ENCODE assay signal across 23 cellular contexts in genomic region chr4:52915730-52916129, GRCh38. TPM values are rescaled to one million over a fixed set of nuclear protein-coding genes. Genes with fewer than 3 reads are reported as not detected.
DNase-seq lines count a peak whose midpoint lies in the region; ATAC-seq, FAIRE-seq and TF ChIP-seq lines count a peak whose summit lies in the region.
"Had no signal": no experiment of that assay in that cellular context is flagged by ENCODE, and none has a peak within 500 bp of the region (broad histone marks: within the 10 kb centered on the region; RNA-seq: fewer than 3 reads in every experiment).

No MANE protein-coding gene starts in this region.

- intact Hi-C loops in right lobe of liver (cut with DNase I) = no loop called here

- WGBS in right lobe of liver (ENCODE audit: insufficient coverage, low coverage, low lambda C conversion rate, missing lambda C conversion rate) = 70% methylated on average over 2 of the region's 2 CpGs
- WGBS in smooth muscle cell (ENCODE audit: low lambda C conversion rate) = 22% methylated on average over 2 of the region's 2 CpGs

- H3K4me1 ChIP-seq in right lobe of liver (peaks cover 0 to 35% (median 9%) of the 10 kb centered on the region in 4 donors), smooth muscle cell (ENCODE audit: low read depth) (peaks cover 5% of the 10 kb centered on the region)

- H2AFZ ChIP-seq in smooth muscle cell (ENCODE audit: low read depth) = peak overlapping the region; percentile 33

- no peaks in the 10 kb centered on the region for H4K20me1 ChIP-seq in smooth muscle cell (ENCODE audit: low read depth)

- H3K36me3 ChIP-seq in bronchial epithelial cell (ENCODE audit: control insufficient read depth, insufficient read depth, low read length) (no peaks in the 10 kb centered on the region), right lobe of liver (no peaks in the 10 kb centered on the region), smooth muscle cell (ENCODE audit: low read depth) (no peaks in the 10 kb centered on the region)
- H3K36me3 ChIP-seq: suprapubic skin, vagina had no signal

- no peak for FAIRE-seq in bronchial epithelial cell (lab: Jason Lieb, UNC)
- FAIRE-seq: colon had no signal

- TF ChIP-seq CTCF in bronchial epithelial cell (IDR thresholded peaks at IDR 0.05; ENCODE audit: insufficient read depth, low read length, severe bottlenecking) (no peak), right lobe of liver (IDR thresholded peaks at IDR 0.05) (no peak), smooth muscle cell (IDR thresholded peaks at IDR 0.05; ENCODE audit: borderline replicate concordance, insufficient read depth, poor library complexity, severe bottlenecking) (no peak)

- H3K27me3 ChIP-seq in bronchial epithelial cell (ENCODE audit: control insufficient read depth, insufficient read depth, low read length) (no peaks in the 10 kb centered on the region), right lobe of liver (no peaks in the 10 kb centered on the region), smooth muscle cell (ENCODE audit: low read depth) (no peaks in the 10 kb centered on the region)
- H3K27me3 ChIP-seq: suprapubic skin, vagina had no signal

- no peak overlapping the region for H3K9ac ChIP-seq in smooth muscle cell (ENCODE audit: low read depth)

- no peak overlapping the region for H3K27ac ChIP-seq in right lobe of liver
- peak overlapping the region; percentile 39 for H3K27ac ChIP-seq in smooth muscle cell (ENCODE audit: low read depth)
- H3K27ac ChIP-seq: HL-60, suprapubic skin, vagina had no signal

- H3F3A ChIP-seq in smooth muscle cell (ENCODE audit: low read depth) = no peaks in the 10 kb centered on the region

- TF ChIP-seq POLR2A in right lobe of liver (IDR thresholded peaks at IDR 0.05) = no peak

- H3K79me2 ChIP-seq in smooth muscle cell (ENCODE audit: low read depth) = no peaks in the 10 kb centered on the region

- no peak overlapping the region for H3K4me2 ChIP-seq in smooth muscle cell

- DNase-seq in LHCN-M2 (ENCODE audit: low read depth) (peak; percentile 18), bronchial epithelial cell (ENCODE audit: low read depth) (peak; percentile 19), right lobe of liver (no peak), smooth muscle cell (lab: John Stamatoyannopoulos, UW; ENCODE audit: unreplicated experiment) (no peak), NCI-H510A (lab: John Stamatoyannopoulos, UW) (no peak), HK-2 (ENCODE audit: unreplicated experiment) (no peak), pons (ENCODE audit: low spot score) (no peak)
- DNase-seq: activated CD4-positive, alpha-beta T cell treated with anti-CD3 and anti-CD28 coated beads, Interleukin-2, amount 10 ng/mL, durations not matched to agents 24 days and 14 days; activated CD8-positive, alpha-beta memory T cell treated with anti-CD3 and anti-CD28 coated beads, Interleukin-2, amount 50 U/mL, for 48 hours; activated effector memory CD4-positive, alpha-beta T cell treated with anti-CD3 and anti-CD28 coated beads, Interleukin-2, amount 50 U/mL, for 16 hours; CD4-positive, CD25-positive, alpha-beta regulatory T cell; DMS153; effector memory CD8-positive, alpha-beta T cell; NCI-H2081; NCI-H345; NK-92 treated with Interleukin-12 subunit alpha and Interleukin-12 subunit beta, amount 100 ng/mL, for 24 hours; T-helper 17 cell had no signal

- H3K9me3 ChIP-seq in right lobe of liver = no peaks in the 10 kb centered on the region
- no peaks in the 10 kb centered on the region for H3K9me3 ChIP-seq in smooth muscle cell (replicated peaks; ENCODE audit: low read depth)
- H3K9me3 ChIP-seq: suprapubic skin, vagina had no signal

- no peak overlapping the region for H3K4me3 ChIP-seq in bronchial epithelial cell (ENCODE audit: low read depth, low read length)
- no peak overlapping the region for H3K4me3 ChIP-seq in right lobe of liver
- H3K4me3 ChIP-seq in smooth muscle cell = no peak overlapping the region
- H3K4me3 ChIP-seq: suprapubic skin, vagina had no signal

- ATAC-seq in right lobe of liver = peak; percentile 35 to 67 (median 52)
- ATAC-seq: effector memory CD8-positive, alpha-beta T cell; natural killer cell treated with Interleukin-12 subunit alpha and Interleukin-12 subunit beta and Interleukin-15 and Interleukin-18, amount 100 ng/mL, for 72 hours; Panc1; T-helper 17 cell had no signal

RNA-seq across cellular contexts. Expression of gene RASL11B, which starts 53.6 kb away (rescaled TPM):
- total RNA-seq in LHCN-M2 (2014; rRNA removed) (0.17 and 0.32 TPM in 2 replicates), bronchial epithelial cell (0.77 and 1.3 TPM in 2 replicates), right lobe of liver (1 to 10 TPM in 1 of 6 experiments, under 1 TPM in 5; 0.26 to 1.3 (median 0.37) TPM), smooth muscle cell (42.9 and 47.0 TPM in 2 replicates)
- 0.18 TPM for polyA plus RNA-seq in LHCN-M2 (2012)
- polyA plus RNA-seq in smooth muscle cell = 44.3 and 59.6 TPM in 2 replicates
- total RNA-seq: natural killer cell treated with Interleukin-12 subunit alpha and Interleukin-12 subunit beta and Interleukin-15 and Interleukin-18, amount 100 ng/mL, for 72 hours; T-helper 17 cell had no signal

Comparison
In these comparisons a context has a peak if more than half of its experiments do, and no peak if none do; other contexts are left out.
1. DNase-seq: peak in LHCN-M2 (single experiment) and bronchial epithelial cell (single experiment); none in right lobe of liver (0 of 3), smooth muscle cell (single experiment), NCI-H510A (single experiment), HK-2 (single experiment) and pons (single experiment).
2. RNA of gene RASL11B, which starts 53.6 kb away (total RNA-seq): 42.9 to 47.0 TPM in smooth muscle cell; 0.77 to 1.3 TPM in bronchial epithelial cell, 0.26 to 1.3 TPM in right lobe of liver and 0.17 to 0.32 TPM in LHCN-M2; every median in the first group is over 10 times any median in the second.